14 cellular contexts compared by ENCODE assay signal in the genomic region with DNA sequence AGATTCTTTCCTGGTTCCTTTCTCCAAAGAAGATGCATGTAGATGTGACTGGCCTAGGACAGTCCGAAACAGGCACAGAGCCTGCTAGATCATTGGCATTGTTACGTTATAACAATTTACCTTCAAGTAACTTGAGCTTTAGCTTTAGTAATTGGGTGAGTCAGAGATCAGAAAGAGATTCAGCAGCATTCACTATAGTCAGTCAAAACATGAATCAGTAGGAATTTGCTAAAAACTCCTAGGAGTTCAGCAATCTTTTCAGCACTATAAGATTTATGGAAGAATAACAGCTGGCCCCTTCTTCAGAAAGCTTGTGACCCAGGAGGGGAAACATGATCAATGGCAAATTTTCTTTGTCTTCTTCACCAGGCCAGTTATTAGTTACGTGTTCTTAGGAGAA.
DNase-seq lines count a peak whose midpoint lies in the region; ATAC-seq lines count a peak whose summit lies in the region.
"Had no signal": no experiment of that assay in that cellular context is flagged by ENCODE, and none has a peak within 500 bp of the region (broad histone marks: within the 10 kb centered on the region; RNA-seq: fewer than 3 reads in every experiment).

No MANE protein-coding gene starts in this region.

- H3K27ac ChIP-seq in neuronal stem cell (replicated peaks; ENCODE audit: low read length), result no peak overlapping the region
- H3K27ac ChIP-seq: sigmoid colon had no signal

- no peak overlapping the region for H2AFZ ChIP-seq in neuronal stem cell (ENCODE audit: low read length)

- H3K4me3 ChIP-seq in skeletal muscle satellite cell (ENCODE audit: low read length) (no peak overlapping the region), neuronal stem cell (ENCODE audit: low read length in 2 of 2) (no peak overlapping the region)
- H3K4me3 ChIP-seq: sigmoid colon had no signal

- no peak overlapping the region for H4K8ac ChIP-seq in neuronal stem cell (ENCODE audit: low read depth, low read length)

- no peak overlapping the region for H2BK12ac ChIP-seq in neuronal stem cell (ENCODE audit: low read length)

- no peak overlapping the region for H4K91ac ChIP-seq in neuronal stem cell (ENCODE audit: low read depth, low read length, poor library complexity)

- ATAC-seq in esophagus mucosa (peak; percentile 70), GM21423 (IDR thresholded peaks at IDR 0.05; ENCODE audit: unreplicated experiment) (no peak)
- ATAC-seq: activated CD8-positive, alpha-beta T cell treated with anti-CD3 and anti-CD28 coated beads, Interleukin-2, amount 10 ng/mL, durations not matched to agents 7 days and 5 days; activated T-helper 17 cell treated with anti-CD3 and anti-CD28 coated beads, Interleukin-2, amount 50 U/mL, for 72 hours; stimulated activated naive CD8-positive, alpha-beta T cell treated with anti-CD3 and anti-CD28 coated beads, Interleukin-15, amount 100 ng/mL, for 72 hours had no signal

- no peak overlapping the region for H2BK5ac ChIP-seq in neuronal stem cell (ENCODE audit: low read length)

- peaks cover 46% of the 10 kb centered on the region for H3K4me1 ChIP-seq in skeletal muscle satellite cell (ENCODE audit: control insufficient read depth, insufficient read depth, low read length)
- H3K4me1 ChIP-seq in neuronal stem cell (ENCODE audit: control insufficient read depth in 2 of 2, insufficient read depth in 1 of 2, low read depth in 1 of 2, low read length in 2 of 2), result no peaks in the 10 kb centered on the region

- H3K9me3 ChIP-seq in skeletal muscle satellite cell (replicated peaks; ENCODE audit: low read length), result no peaks in the 10 kb centered on the region
- H3K9me3 ChIP-seq in neuronal stem cell (replicated peaks in 1 of 2; ENCODE audit: control insufficient read depth in 2 of 2, insufficient read depth in 1 of 2, low read depth in 1 of 2, low read length in 2 of 2), result no peaks in the 10 kb centered on the region
- H3K9me3 ChIP-seq: sigmoid colon had no signal

- peak overlapping the region; percentile 8 for H3K4me2 ChIP-seq in skeletal muscle satellite cell (ENCODE audit: low read length)
- no peak overlapping the region for H3K4me2 ChIP-seq in neuronal stem cell (ENCODE audit: insufficient read depth, low read length, poor library complexity, severe bottlenecking)

- no peak overlapping the region for H3K9ac ChIP-seq in skeletal muscle satellite cell (ENCODE audit: low read depth, low read length)
- no peak overlapping the region for H3K9ac ChIP-seq in neuronal stem cell (ENCODE audit: low read depth, low read length, poor library complexity)

- no peak overlapping the region for H3K4ac ChIP-seq in neuronal stem cell (ENCODE audit: low read length)

- H3K18ac ChIP-seq in neuronal stem cell (ENCODE audit: low read length), result no peak overlapping the region

- no peak overlapping the region for H2BK15ac ChIP-seq in neuronal stem cell (ENCODE audit: low read length)

- no peaks in the 10 kb centered on the region for H3K79me1 ChIP-seq in neuronal stem cell (ENCODE audit: low read depth, low read length)

- H2AK5ac ChIP-seq in neuronal stem cell (ENCODE audit: low read depth, low read length), result no peak overlapping the region

- WGBS in neuronal stem cell (ENCODE audit: extremely low coverage in 2 of 2, insufficient read length in 2 of 2, insufficient replicate concordance in 1 of 2), 2 donors, result no CpG with 5 or more reads among the region's 3 CpGs

- no peaks in the 10 kb centered on the region for H3K36me3 ChIP-seq in skeletal muscle satellite cell (ENCODE audit: insufficient read depth, low read length)
- H3K36me3 ChIP-seq in neuronal stem cell (replicated peaks in 1 of 2; ENCODE audit: control insufficient read depth in 2 of 2, insufficient read depth in 2 of 2, low read length in 2 of 2), result no peaks in the 10 kb centered on the region
- H3K36me3 ChIP-seq: sigmoid colon had no signal

- no peak overlapping the region for H3K23ac ChIP-seq in neuronal stem cell (ENCODE audit: low read depth, low read length, poor library complexity)

- no peak overlapping the region for H3K14ac ChIP-seq in neuronal stem cell (ENCODE audit: low read length)

- DNase-seq in ELR (ENCODE audit: low read depth), result peak; percentile 91
- DNase-seq in RPMI7951 (ENCODE audit: low read depth), result peak; percentile 86
- DNase-seq in NCI-H1694 (lab: John Stamatoyannopoulos, UW), result no peak
- no peak for DNase-seq in neuronal stem cell (ENCODE audit: low spot score)
- DNase-seq in stimulated activated CD4-positive, alpha-beta T cell treated with anti-CD3 and anti-CD28 coated beads, Interleukin-2, amount 100 ng/mL, for 48 hours, result no peak
- DNase-seq: activated CD8-positive, alpha-beta T cell treated with anti-CD3 and anti-CD28 coated beads, Interleukin-2, amount 10 ng/mL, durations not matched to agents 7 days and 5 days; anterior cingulate cortex; NCI-H1048; sigmoid colon; stimulated activated naive CD8-positive, alpha-beta T cell treated with anti-CD3 and anti-CD28 coated beads, Interleukin-15, amount 100 ng/mL, for 72 hours had no signal

- no peak overlapping the region for H2BK120ac ChIP-seq in neuronal stem cell (ENCODE audit: low read depth, low read length)

- no peaks in the 10 kb centered on the region for H3K27me3 ChIP-seq in skeletal muscle satellite cell (ENCODE audit: control insufficient read depth, insufficient read depth, low read length)
- H3K27me3 ChIP-seq in neuronal stem cell (ENCODE audit: control insufficient read depth in 3 of 3, insufficient read depth in 3 of 3, low read depth in 1 of 3, low read length in 3 of 3), result no peaks in the 10 kb centered on the region
- H3K27me3 ChIP-seq: sigmoid colon had no signal

Comparison
In these comparisons a context has a peak if more than half of its experiments do, and no peak if none do; other contexts are left out.
1. DNase-seq: peak in ELR (single experiment) and RPMI7951 (single experiment); none in NCI-H1694 (single experiment), neuronal stem cell (single experiment) and stimulated activated CD4-positive, alpha-beta T cell treated with anti-CD3 and anti-CD28 coated beads, Interleukin-2, amount 100 ng/mL, for 48 hours (0 of 2).